Comparison of ENCODE assay signal across 10 cellular contexts in genomic region chr3:75668791-75669740, GRCh38. TPM values are rescaled to one million over a fixed set of nuclear protein-coding genes. Genes with fewer than 3 reads are reported as not detected.
A peak's percentile ranks its signal among the peaks of the same experiment; 100 is the strongest.
DNase-seq lines count a peak whose midpoint lies in the region; ATAC-seq, FAIRE-seq and TF ChIP-seq lines count a peak whose summit lies in the region.
"Not testable (repeated sequence)": the region's sequence is repeated elsewhere in the genome, so short reads cannot be mapped to it uniquely, and the experiment has no call there.
"Had no signal": no experiment of that assay in that cellular context is flagged by ENCODE, and none has a peak within 500 bp of the region (broad histone marks: within the 10 kb centered on the region; RNA-seq: fewer than 3 reads in every experiment).

No MANE protein-coding gene starts in this region.

- not testable (repeated sequence) for H3K9me1 ChIP-seq in keratinocyte (ENCODE audit: control insufficient read depth, extremely low read depth, insufficient read depth, low read length)

- H3K4me1 ChIP-seq in CD4-positive, alpha-beta memory T cell (ENCODE audit: insufficient read depth, low read length); ectodermal cell (ENCODE audit: control insufficient read depth, insufficient read depth, low read length); keratinocyte (ENCODE audit: control insufficient read depth, extremely low read depth, insufficient read depth, low read length): not testable (repeated sequence)

- POLR2A ChIA-PET in CD4-positive, alpha-beta memory T cell (lab: Charles Lee; ENCODE audit: partially characterized antibody), result not testable (repeated sequence)

- H2AFZ ChIP-seq in keratinocyte (ENCODE audit: control insufficient read depth, low read length), result peak overlapping the region; percentile 63

- H3K9me3 Mint-ChIP-seq in CD4-positive, alpha-beta memory T cell, result peaks cover 7 to 67% (median 38%) of the 10 kb centered on the region in 8 donors
- peaks cover 23% of the 10 kb centered on the region for H3K9me3 Mint-ChIP-seq in activated T-helper 17 cell treated with anti-CD3 and anti-CD28 coated beads, Interleukin-2, amount 50 U/mL, for 72 hours

- peak overlapping the region; percentile 77 for H3K4me2 ChIP-seq in keratinocyte (ENCODE audit: control insufficient read depth, extremely low read depth, insufficient read depth, low read depth, low read length)

- not testable (repeated sequence) for H3K27ac Mint-ChIP-seq in CD4-positive, alpha-beta memory T cell; activated T-helper 17 cell treated with anti-CD3 and anti-CD28 coated beads, Interleukin-2, amount 50 U/mL, for 72 hours

- H3K9me3 ChIP-seq in CD4-positive, alpha-beta memory T cell (ENCODE audit: control insufficient read depth in 1 of 2, low read length in 2 of 2); ectodermal cell (ENCODE audit: control insufficient read depth, low read length); keratinocyte (ENCODE audit: control insufficient read depth, low read depth, low read length): not testable (repeated sequence)

- not testable (repeated sequence) for H3K27me3 ChIP-seq in CD4-positive, alpha-beta memory T cell (ENCODE audit: insufficient read depth, low read length); keratinocyte (ENCODE audit: control insufficient read depth, extremely low read depth, insufficient read depth, low read length)
- peaks cover 92% of the 10 kb centered on the region for H3K27me3 ChIP-seq in ectodermal cell (ENCODE audit: control insufficient read depth, insufficient read depth, low read length, poor library complexity, severe bottlenecking)

- TF ChIP-seq CTCF in keratinocyte (optimal IDR thresholded peaks at IDR 0.05 in 1 of 3, IDR thresholded peaks at IDR 0.05 in 1 of 3, conservative IDR thresholded peaks at IDR 0.05 in 1 of 3; ENCODE audit: extremely low read depth in 1 of 3, insufficient read depth in 2 of 3, low read length in 3 of 3), result not testable (repeated sequence)

- H3K4me1 Mint-ChIP-seq in CD4-positive, alpha-beta memory T cell, result peaks cover 5 to 16% (median 12%) of the 10 kb centered on the region in 4 donors
- H3K4me1 Mint-ChIP-seq in activated T-helper 17 cell treated with anti-CD3 and anti-CD28 coated beads, Interleukin-2, amount 50 U/mL, for 72 hours, result not testable (repeated sequence)

- H3K36me3 ChIP-seq in CD4-positive, alpha-beta memory T cell (ENCODE audit: insufficient read depth, low read length); ectodermal cell (ENCODE audit: control insufficient read depth, insufficient read depth, low read length); keratinocyte (ENCODE audit: control insufficient read depth in 2 of 2, extremely low read depth in 1 of 2, insufficient read depth in 2 of 2, low read length in 2 of 2): not testable (repeated sequence)

- H3K27ac ChIP-seq in CD4-positive, alpha-beta memory T cell (ENCODE audit: low read depth, low read length); ectodermal cell (ENCODE audit: insufficient read depth, low read depth, low read length, poor library complexity, severe bottlenecking); keratinocyte (ENCODE audit: control insufficient read depth, insufficient read depth, low read length): not testable (repeated sequence)

- dilution Hi-C loops in keratinocyte (cut with MboI; ENCODE audit: extremely low pct_ligation_motif_present, low sequenced_read_pairs), result not testable (repeated sequence)

- CTCF ChIA-PET in CD4-positive, alpha-beta memory T cell (lab: Charles Lee; ENCODE audit: partially characterized antibody), result not testable (repeated sequence)

- peak; percentile 77 for FAIRE-seq in keratinocyte (lab: Jason Lieb, UNC)

- peaks cover 29% of the 10 kb centered on the region in 2 donors for H3K27me3 Mint-ChIP-seq in CD4-positive, alpha-beta memory T cell
- H3K27me3 Mint-ChIP-seq in activated T-helper 17 cell treated with anti-CD3 and anti-CD28 coated beads, Interleukin-2, amount 50 U/mL, for 72 hours, result peaks cover 40% of the 10 kb centered on the region

- H3K79me2 ChIP-seq in keratinocyte (ENCODE audit: control insufficient read depth, insufficient read depth, low read length), result not testable (repeated sequence)

- not testable (repeated sequence) for H3K4me3 Mint-ChIP-seq in CD4-positive, alpha-beta memory T cell; activated T-helper 17 cell treated with anti-CD3 and anti-CD28 coated beads, Interleukin-2, amount 50 U/mL, for 72 hours

- not testable (repeated sequence) for H4K20me1 ChIP-seq in keratinocyte (ENCODE audit: control insufficient read depth, extremely low read depth, insufficient read depth, low read length)

- H3K36me3 Mint-ChIP-seq in CD4-positive, alpha-beta memory T cell, result peaks cover 5 to 23% of the 10 kb centered on the region in 2 donors
- peaks cover 14% of the 10 kb centered on the region for H3K36me3 Mint-ChIP-seq in activated T-helper 17 cell treated with anti-CD3 and anti-CD28 coated beads, Interleukin-2, amount 50 U/mL, for 72 hours (ENCODE audit: low read depth)

- peak overlapping the region; percentile 28 for H3K9ac ChIP-seq in keratinocyte (ENCODE audit: control insufficient read depth, extremely low read depth, insufficient read depth, low read length)

- DNase-seq in CD4-positive, alpha-beta memory T cell, result peak in 3 of 5 donors; percentile 12 to 72 (median 31)
- peak in 4 of 5 experiments; percentile 19 to 63 (median 54) for DNase-seq in T-helper 2 cell
- DNase-seq in keratinocyte (ENCODE audit: low read depth, low spot score), result not testable (repeated sequence)
- peak; percentile 56 to 100 (median 88) for DNase-seq in posterior cingulate gyrus
- DNase-seq in stimulated activated CD8-positive, alpha-beta memory T cell treated with anti-CD3 and anti-CD28 coated beads, Interleukin-7, amount 100 ng/mL, for 24 hours (ENCODE audit: low read depth), result peak; percentile 15

- peak; percentile 47 for ATAC-seq in HG02678 (IDR thresholded peaks at IDR 0.05; ENCODE audit: unreplicated experiment)
- ATAC-seq in activated T-helper 17 cell treated with anti-CD3 and anti-CD28 coated beads, Interleukin-2, amount 50 U/mL, for 72 hours (replicated peaks), result peak; percentile 64

- WGBS in ectodermal cell, 2 experiments, result 44 to 46% methylated on average over 84 of the region's 84 CpGs

- H3K4me3 ChIP-seq in CD4-positive, alpha-beta memory T cell (ENCODE audit: low read length in 2 of 2), result not testable (repeated sequence)
- H3K4me3 ChIP-seq in ectodermal cell (ENCODE audit: insufficient read depth, low read depth, low read length), result peak overlapping the region; percentile 12
- peak overlapping the region in 1 of 3 experiments; percentile 34 for H3K4me3 ChIP-seq in keratinocyte (ENCODE audit: control insufficient read depth in 2 of 3, extremely low read depth in 1 of 3, insufficient read depth in 2 of 3, low read depth in 1 of 3, low read length in 3 of 3)

- intact Hi-C loops in CD4-positive, alpha-beta memory T cell (cut with micrococcal nuclease); posterior cingulate gyrus (cut with DNase I): not testable (repeated sequence)

RNA-seq across cellular contexts. Expression of gene FRG2C, which starts 4.9 kb away (rescaled TPM):
- not detected for total RNA-seq in CD4-positive, alpha-beta memory T cell
- polyA plus RNA-seq in CD4-positive, alpha-beta memory T cell, result not detected
- total RNA-seq in activated T-helper 17 cell treated with anti-CD3 and anti-CD28 coated beads, Interleukin-2, amount 50 U/mL, for 72 hours, result not detected
- polyA plus RNA-seq in ectodermal cell (2013, experiment 1 of 4), result not detected
- not detected for polyA plus RNA-seq in ectodermal cell (2013, experiment 2 of 4)
- polyA plus RNA-seq in ectodermal cell (2013, experiment 3 of 4), result not detected
- polyA plus RNA-seq in ectodermal cell (2013, experiment 4 of 4), result not detected
- polyA plus RNA-seq in keratinocyte, result not detected in 3 replicates
- not detected for polyA plus RNA-seq in keratinocyte (2011; ENCODE audit: low read depth)
- polyA plus RNA-seq in keratinocyte (2011; cell fraction: cytosol; rRNA removed), result not detected in 2 replicates
- not detected in 2 replicates for polyA plus RNA-seq in keratinocyte (2011; cell fraction: nucleus; rRNA removed)
- polyA plus RNA-seq in keratinocyte (2012; ENCODE audit: low replicate concordance), result not detected in 2 replicates
- polyA minus RNA-seq in keratinocyte, result not detected in 3 replicates
- not detected for polyA minus RNA-seq in keratinocyte (2011; cell fraction: cytosol; rRNA and poly(A)+ RNA removed)
- not detected in 2 replicates for polyA minus RNA-seq in keratinocyte (2011; cell fraction: nucleus; rRNA and poly(A)+ RNA removed)
- total RNA-seq: H4, skeletal muscle tissue had no signal
